In genomic region chr3:9731206-9732079, GRCh38 we compare ENCODE assay signal across 1 cellular context.
A peak's percentile ranks its signal among the peaks of the same experiment; 100 is the strongest.
TF ChIP-seq lines count a peak whose summit lies in the region.

TSS of gene BRPF1 (plus strand) at chr3:9731735. CDS start at chr3:9734141, 2,406 bp downstream.

TF ChIP-seq in HepG2, 621 proteins besides CTCF, POLR2A, EP300 and RAD21 (continued from another document and continues in another):
- peak; percentile 78; the same call in 1 of the 2 replicates for TF ChIP-seq ZNF704 (CRISPR knock-in tag; IDR thresholded peaks at IDR 0.05; ENCODE audit: borderline replicate concordance)
- TF ChIP-seq SIN3A (IDR thresholded peaks at IDR 0.05; ENCODE audit: borderline replicate concordance, low read depth, low read length) = no peak
- TF ChIP-seq ZNF281 (CRISPR knock-in tag; IDR thresholded peaks at IDR 0.05; ENCODE audit: borderline replicate concordance) = peak; percentile 92
- TF ChIP-seq AFF4 (CRISPR knock-in tag; IDR thresholded peaks at IDR 0.05) = no peak
- peak; percentile 68; the same call in 1 of the 2 replicates for TF ChIP-seq ZFP91 (CRISPR knock-in tag; IDR thresholded peaks at IDR 0.05; ENCODE audit: borderline replicate concordance)
- TF ChIP-seq ZNF710 (CRISPR knock-in tag; IDR thresholded peaks at IDR 0.05; ENCODE audit: borderline replicate concordance) = peak; percentile 42; the same call in 1 of the 2 replicates
- peak; percentile 56; the same call in 1 of the 2 replicates for TF ChIP-seq ZNF724P (CRISPR knock-in tag; IDR thresholded peaks at IDR 0.05; ENCODE audit: borderline replicate concordance)
- TF ChIP-seq MXD3 (CRISPR knock-in tag; IDR thresholded peaks at IDR 0.05) = peak; percentile 67; the same call in 1 of the 2 replicates
- no peak for TF ChIP-seq HNF4G (IDR thresholded peaks at IDR 0.05; ENCODE audit: borderline replicate concordance, low read depth, low read length)
- peak; percentile 46; the same call in 1 of the 2 replicates for TF ChIP-seq HNF4G (CRISPR knock-in tag; IDR thresholded peaks at IDR 0.05; ENCODE audit: borderline replicate concordance, low read depth)
- peak; percentile 48; the same call in 1 of the 2 replicates for TF ChIP-seq ZNF230 (CRISPR knock-in tag; IDR thresholded peaks at IDR 0.05)
- peak; percentile 80 for TF ChIP-seq ZNF687 (CRISPR knock-in tag; IDR thresholded peaks at IDR 0.05)
- no peak for TF ChIP-seq MAX (IDR thresholded peaks at IDR 0.05)
- TF ChIP-seq ZNF569 (CRISPR knock-in tag; IDR thresholded peaks at IDR 0.05; ENCODE audit: borderline replicate concordance) = no peak
- no peak for TF ChIP-seq ZNF331 (CRISPR knock-in tag; IDR thresholded peaks at IDR 0.05)
- TF ChIP-seq KLF12 (CRISPR knock-in tag; IDR thresholded peaks at IDR 0.05; ENCODE audit: borderline replicate concordance) = peak; percentile 98
- TF ChIP-seq ZNF160 (CRISPR knock-in tag; IDR thresholded peaks at IDR 0.05) = no peak
- peak; percentile 62 for TF ChIP-seq ZNF777 (CRISPR knock-in tag; IDR thresholded peaks at IDR 0.05)
- TF ChIP-seq ZNF556 (CRISPR knock-in tag; IDR thresholded peaks at IDR 0.05; ENCODE audit: borderline replicate concordance) = 0 out of 2 replicates have a peak, but pooled peaks have one; percentile 44
- TF ChIP-seq CBX2 (IDR thresholded peaks at IDR 0.05; ENCODE audit: low read depth, low read length) = no peak
- TF ChIP-seq CBX2 (CRISPR knock-in tag; IDR thresholded peaks at IDR 0.05; ENCODE audit: low read depth) = no peak
- peak; percentile 42 for TF ChIP-seq ZNF772 (CRISPR knock-in tag; IDR thresholded peaks at IDR 0.05)
- TF ChIP-seq NR2F2 (IDR thresholded peaks at IDR 0.05; ENCODE audit: borderline replicate concordance, low read depth) = no peak
- TF ChIP-seq HNRNPUL1 (IDR thresholded peaks at IDR 0.05; ENCODE audit: low read depth, low read length) = no peak
- TF ChIP-seq ZSCAN25 (CRISPR knock-in tag; IDR thresholded peaks at IDR 0.05) = peak; percentile 84
- TF ChIP-seq ZNF225 (CRISPR knock-in tag; IDR thresholded peaks at IDR 0.05) = 0 out of 2 replicates have a peak, but pooled peaks have one; percentile 30
- peak; percentile 76; the same call in 1 of the 2 replicates for TF ChIP-seq CBFB (CRISPR knock-in tag; IDR thresholded peaks at IDR 0.05)
- no peak for TF ChIP-seq GLMP (CRISPR knock-in tag; IDR thresholded peaks at IDR 0.05; ENCODE audit: borderline replicate concordance)
- peak; percentile 79; the same call in 1 of the 2 replicates for TF ChIP-seq ZZZ3 (CRISPR knock-in tag; IDR thresholded peaks at IDR 0.05; ENCODE audit: borderline replicate concordance)
- no peak for TF ChIP-seq FOXA3 (CRISPR knock-in tag; IDR thresholded peaks at IDR 0.05)
- no peak for TF ChIP-seq MAFG (CRISPR knock-in tag; IDR thresholded peaks at IDR 0.05)
- TF ChIP-seq ARID2 (CRISPR knock-in tag; IDR thresholded peaks at IDR 0.05; ENCODE audit: borderline replicate concordance) = no peak
- peak; percentile 62 for TF ChIP-seq SP5 (CRISPR knock-in tag; IDR thresholded peaks at IDR 0.05; ENCODE audit: borderline replicate concordance, low read depth)
- no peak for TF ChIP-seq ZNF432 (CRISPR knock-in tag; IDR thresholded peaks at IDR 0.05; ENCODE audit: borderline replicate concordance)
- no peak; the same call in 1 of the 2 replicates for TF ChIP-seq ZNF121 (CRISPR knock-in tag; IDR thresholded peaks at IDR 0.05)
- TF ChIP-seq ZNF766 (CRISPR knock-in tag; IDR thresholded peaks at IDR 0.05; ENCODE audit: borderline replicate concordance) = peak; percentile 71; the same call in 1 of the 2 replicates
